Comparison of ENCODE assay signal across 27 cellular contexts in the genomic region with DNA sequence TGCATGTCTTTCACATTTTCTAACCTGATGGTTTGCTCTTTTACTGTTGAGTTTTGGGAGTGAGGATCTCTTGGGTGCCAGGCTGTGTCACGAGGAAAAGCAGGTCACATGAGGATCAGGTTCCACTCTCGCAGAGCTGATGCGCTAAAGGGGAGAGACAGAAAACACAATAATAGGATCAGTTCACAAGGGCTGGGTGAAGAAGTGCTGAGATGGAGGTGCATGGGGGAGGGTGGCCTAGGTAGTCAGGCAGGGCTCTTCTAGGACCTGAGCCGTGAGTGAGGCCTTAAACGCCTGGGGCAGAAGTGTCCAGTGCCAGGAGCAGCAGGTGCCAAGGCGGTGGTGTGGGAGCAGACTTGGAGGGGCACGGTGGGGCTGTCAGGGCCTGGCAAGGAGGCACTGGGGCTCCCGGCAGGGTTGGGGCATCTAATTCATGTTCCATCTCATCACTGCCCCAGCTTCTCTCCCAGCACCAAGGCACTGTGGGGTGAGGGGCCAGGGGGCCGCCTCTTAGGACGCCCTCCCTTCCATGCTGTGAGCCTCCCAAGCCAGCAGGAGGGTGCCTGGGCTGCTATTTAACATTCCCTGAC. TPM values are rescaled to one million over a fixed set of nuclear protein-coding genes. Genes with fewer than 3 reads are reported as not detected.
A peak's percentile ranks its signal among the peaks of the same experiment; 100 is the strongest.
DNase-seq lines count a peak whose midpoint lies in the region; ATAC-seq and TF ChIP-seq lines count a peak whose summit lies in the region.
"Had no signal": no experiment of that assay in that cellular context is flagged by ENCODE, and none has a peak within 500 bp of the region (broad histone marks: within the 10 kb centered on the region; RNA-seq: fewer than 3 reads in every experiment).

No MANE protein-coding gene starts in this region.

- no peaks in the 10 kb centered on the region for H3F3A ChIP-seq in PC-3 (ENCODE audit: low read length, unreplicated experiment)

- TF ChIP-seq CTCF in breast epithelium (IDR thresholded peaks at IDR 0.05) (no peak), MCF 10A (IDR thresholded peaks at IDR 0.05; ENCODE audit: unreplicated experiment) (no peak), PC-3 (conservative IDR thresholded peaks at IDR 0.05; ENCODE audit: low read depth, low read length) (no peak), nephron (IDR thresholded peaks at IDR 0.05; ENCODE audit: unreplicated experiment in 3 of 3) (no peak), brain microvascular endothelial cell (IDR thresholded peaks at IDR 0.05; ENCODE audit: low read depth, low read length, missing control alignments) (no peak)

- H3K27ac Mint-ChIP-seq in MCF 10A (ENCODE audit: low read depth, unreplicated experiment) (no peak overlapping the region), nephron (peak overlapping the region; percentile 41 to 79 (median 55))
- H3K27ac Mint-ChIP-seq: activated CD8-positive, alpha-beta T cell treated with anti-CD3 and anti-CD28 coated beads for 36 hours; memory B cell; stimulated activated effector memory CD8-positive, alpha-beta T cell treated with anti-CD3 and anti-CD28 coated beads, Interleukin-12 subunit alpha, Interleukin-12 subunit beta, amount 100 ng/mL, for 72 hours had no signal

- no peak overlapping the region for H3K4me3 Mint-ChIP-seq in MCF 10A (ENCODE audit: unreplicated experiment)
- H3K4me3 Mint-ChIP-seq in nephron = no peak overlapping the region
- H3K4me3 Mint-ChIP-seq: activated CD8-positive, alpha-beta T cell treated with anti-CD3 and anti-CD28 coated beads for 36 hours; CD14-positive monocyte; memory B cell; stimulated activated effector memory CD8-positive, alpha-beta T cell treated with anti-CD3 and anti-CD28 coated beads, Interleukin-12 subunit alpha, Interleukin-12 subunit beta, amount 100 ng/mL, for 72 hours had no signal

- no peak for TF ChIP-seq POLR2A in breast epithelium (IDR thresholded peaks at IDR 0.05)

- H3K9me3 ChIP-seq in breast epithelium (no peaks in the 10 kb centered on the region), PC-3 (ENCODE audit: low read length) (no peaks in the 10 kb centered on the region)
- H3K9me3 ChIP-seq: HAP-1, MG63, uterus had no signal

- H3K36me3 ChIP-seq in breast epithelium = no peaks in the 10 kb centered on the region
- no peaks in the 10 kb centered on the region for H3K36me3 ChIP-seq in PC-3 (ENCODE audit: low read depth, low read length)
- H3K36me3 ChIP-seq in brain microvascular endothelial cell (replicated peaks) = no peaks in the 10 kb centered on the region
- H3K36me3 ChIP-seq: HAP-1, MG63, uterus had no signal

- POLR2A ChIA-PET in MCF 10A (lab: Yijun Ruan, JAX) = no interaction called here
- POLR2A ChIA-PET in PC-3 (lab: Charles Lee; ENCODE audit: unreplicated experiment) = no interaction called here

- H3K27me3 ChIP-seq in breast epithelium = no peaks in the 10 kb centered on the region
- no peaks in the 10 kb centered on the region for H3K27me3 ChIP-seq in PC-3 (ENCODE audit: low read length)
- no peaks in the 10 kb centered on the region for H3K27me3 ChIP-seq in brain microvascular endothelial cell (replicated peaks)
- H3K27me3 ChIP-seq: MG63, uterus had no signal

- no peaks in the 10 kb centered on the region for H3K27me3 Mint-ChIP-seq in MCF 10A (ENCODE audit: insufficient read depth, unreplicated experiment)
- no peaks in the 10 kb centered on the region for H3K27me3 Mint-ChIP-seq in nephron (ENCODE audit: low read depth)
- H3K27me3 Mint-ChIP-seq: activated CD8-positive, alpha-beta T cell treated with anti-CD3 and anti-CD28 coated beads for 36 hours had no signal

- CTCF ChIA-PET in MCF 10A (lab: Yijun Ruan, JAX) = interaction anchor here (1.0 to 16.5 kb wide), 4 partner anchors 8 to 71 kb away, joined by 3 to 323 read pairs (median 5); no protein-coding TSS in a partner anchor
- CTCF ChIA-PET in PC-3 (lab: Charles Lee) = interaction anchor here (0.6 to 0.9 kb wide), 2 partner anchors 9 to 82 kb away, joined by 3 read pairs; no protein-coding TSS in a partner anchor

- H2AFZ ChIP-seq in PC-3 (ENCODE audit: low read length) = no peak overlapping the region

- peak overlapping the region; percentile 51 for H3K4me2 ChIP-seq in PC-3 (ENCODE audit: low read length)

- H3K4me3 ChIP-seq in breast epithelium = no peak overlapping the region
- no peak overlapping the region for H3K4me3 ChIP-seq in PC-3 (ENCODE audit: low read length)
- no peak overlapping the region for H3K4me3 ChIP-seq in brain microvascular endothelial cell (ENCODE audit: low read depth, low read length)
- H3K4me3 ChIP-seq: HAP-1, K562, MG63, uterus had no signal

- H3K9ac ChIP-seq in PC-3 (ENCODE audit: low read length) = no peak overlapping the region

- no peak for DNase-seq in breast epithelium (ENCODE audit: low spot score in 2 of 2)
- DNase-seq in MCF 10A (ENCODE audit: unreplicated experiment) = no peak
- DNase-seq in PC-3 = no peak
- no peak for DNase-seq in medulla oblongata (ENCODE audit: extremely low spot score)
- no peak for DNase-seq in activated naive CD4-positive, alpha-beta T cell (lab: John Stamatoyannopoulos, UW)
- no peak for DNase-seq in brain microvascular endothelial cell
- no peak for DNase-seq in NCI-H2081 treated with DMSO at 0.1 percent for 48 hours (lab: John Stamatoyannopoulos, UW)
- DNase-seq: activated CD4-positive, CD25-positive, alpha-beta regulatory T cell treated with anti-CD3 and anti-CD28 coated beads, Interleukin-2, amount 50 U/mL, for 72 hours; activated CD8-positive, alpha-beta T cell treated with anti-CD3 and anti-CD28 coated beads for 36 hours; activated effector memory CD4-positive, alpha-beta T cell treated with Interleukin-2 at 50 U/mL for 16 hours; activated T-cell treated with anti-CD3 and anti-CD28 coated beads for 4 hours; effector CD4-positive, alpha-beta T cell; head of caudate nucleus; NCI-H146; NCI-H510A treated with DMSO at 0.1 percent for 48 hours; substantia nigra; T-helper 1 cell; uterus had no signal

- in situ Hi-C loops in brain microvascular endothelial cell (cut with HindIII; ENCODE audit: low pct_ligation_motif_present, low sequenced_read_pairs) = no loop called here

- no peaks in the 10 kb centered on the region for H3K4me1 Mint-ChIP-seq in MCF 10A (ENCODE audit: insufficient read depth, unreplicated experiment)
- H3K4me1 Mint-ChIP-seq in nephron = peaks cover 36% of the 10 kb centered on the region
- H3K4me1 Mint-ChIP-seq: CD14-positive monocyte; memory B cell; stimulated activated effector memory CD8-positive, alpha-beta T cell treated with anti-CD3 and anti-CD28 coated beads, Interleukin-12 subunit alpha, Interleukin-12 subunit beta, amount 100 ng/mL, for 72 hours had no signal

- ATAC-seq in PC-3 = 0 out of 2 replicates have a peak, but pooled peaks have one; percentile 4
- ATAC-seq: activated CD8-positive, alpha-beta T cell treated with anti-CD3 and anti-CD28 coated beads for 36 hours; K562; stimulated activated effector memory CD8-positive, alpha-beta T cell treated with anti-CD3 and anti-CD28 coated beads, Interleukin-12 subunit alpha, Interleukin-12 subunit beta, amount 100 ng/mL, for 72 hours had no signal

- H3K79me2 ChIP-seq in PC-3 (ENCODE audit: low read length) = no peaks in the 10 kb centered on the region

- H3K9me3 Mint-ChIP-seq in MCF 10A (ENCODE audit: unreplicated experiment) (no peaks in the 10 kb centered on the region), nephron (no peaks in the 10 kb centered on the region)
- H3K9me3 Mint-ChIP-seq: activated CD8-positive, alpha-beta T cell treated with anti-CD3 and anti-CD28 coated beads for 36 hours; CD14-positive monocyte; memory B cell; stimulated activated effector memory CD8-positive, alpha-beta T cell treated with anti-CD3 and anti-CD28 coated beads, Interleukin-12 subunit alpha, Interleukin-12 subunit beta, amount 100 ng/mL, for 72 hours had no signal

- intact Hi-C loops in breast epithelium (cut with DNase I; ENCODE audit: low total_unique reads) = no loop called here
- intact Hi-C loops in MCF 10A (cut with micrococcal nuclease) = no loop called here
- intact Hi-C loops in PC-3 (cut with micrococcal nuclease) = no loop called here

- BruUV-seq in MCF 10A (replicated peaks; lab: Mats Ljungman, UMichigan) = no TSS peak
- no TSS peak for BruUV-seq in PC-3 (replicated peaks; lab: Mats Ljungman, UMichigan)

- H3K36me3 Mint-ChIP-seq in MCF 10A (ENCODE audit: insufficient read depth, unreplicated experiment) (no peaks in the 10 kb centered on the region), nephron (ENCODE audit: low read depth) (no peaks in the 10 kb centered on the region)
- H3K36me3 Mint-ChIP-seq: CD14-positive monocyte; memory B cell; stimulated activated effector memory CD8-positive, alpha-beta T cell treated with anti-CD3 and anti-CD28 coated beads, Interleukin-12 subunit alpha, Interleukin-12 subunit beta, amount 100 ng/mL, for 72 hours had no signal

- H3K4me1 ChIP-seq in breast epithelium (no peaks in the 10 kb centered on the region), PC-3 (ENCODE audit: insufficient read depth, low read length) (peaks cover 20% of the 10 kb centered on the region)
- H3K4me1 ChIP-seq: HAP-1, uterus had no signal

- H3K9me2 ChIP-seq in PC-3 (replicated peaks; ENCODE audit: low read length) = no peaks in the 10 kb centered on the region

- H3K27ac ChIP-seq in breast epithelium (peak overlapping the region; percentile 50 to 61), PC-3 (ENCODE audit: low read length) (peak overlapping the region; percentile 28), brain microvascular endothelial cell (no peak overlapping the region)
- H3K27ac ChIP-seq: epithelial cell of prostate, uterus had no signal

- H4K20me1 ChIP-seq in PC-3 (ENCODE audit: low read length) = no peaks in the 10 kb centered on the region

RNA-seq across cellular contexts. Expression of a gene that starts 9.3 kb away (rescaled TPM):
- total RNA-seq in breast epithelium (10 to 100 TPM; 14.4 to 30.1 (median 15.1) TPM), MCF 10A (2022) (9.5 and 15.6 TPM in 2 replicates), PC-3 (2014; rRNA removed) (13.3 and 19.1 TPM in 2 replicates)
- total RNA-seq: activated CD8-positive, alpha-beta T cell treated with anti-CD3 and anti-CD28 coated beads for 36 hours had no signal

RNA-seq across cellular contexts. Expression of a gene that starts 32.2 kb away (rescaled TPM):
- total RNA-seq in breast epithelium = 10 to 100 TPM in 2 of 3 donors, 1 to 10 TPM in 1; 1.4 to 48.8 (median 47.7) TPM
- 2.6 and 2.8 TPM in 2 replicates for total RNA-seq in MCF 10A (2022)
- total RNA-seq in PC-3 (2014; rRNA removed) = 64.2 and 77.8 TPM in 2 replicates
- total RNA-seq: K562, SK-MEL-5 had no signal
